8 cellular contexts compared by ENCODE assay signal in the genomic region with DNA sequence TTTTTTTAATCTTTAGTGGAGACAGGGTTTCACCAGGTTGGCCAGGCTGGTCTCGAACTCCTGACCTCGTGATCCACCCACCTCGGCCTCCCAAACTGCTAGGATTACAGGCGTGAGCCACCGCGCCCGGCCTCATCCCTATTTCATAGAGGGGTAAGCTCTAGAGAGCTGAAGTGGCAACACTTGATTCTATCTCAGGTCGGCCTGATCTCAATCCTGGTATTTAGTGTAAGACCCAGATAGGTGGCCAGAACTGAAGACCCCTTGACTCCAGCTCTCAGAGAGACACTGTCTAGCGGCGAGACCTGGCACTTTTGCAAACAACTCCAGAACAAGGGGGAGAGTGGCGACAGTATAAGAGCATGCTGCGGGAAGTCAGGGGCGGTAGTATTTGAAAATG. TPM values are rescaled to one million over a fixed set of nuclear protein-coding genes. Genes with fewer than 3 reads are reported as not detected.
DNase-seq lines count a peak whose midpoint lies in the region; ATAC-seq and TF ChIP-seq lines count a peak whose summit lies in the region.
"Not testable (repeated sequence)": the region's sequence is repeated elsewhere in the genome, so short reads cannot be mapped to it uniquely, and the experiment has no call there.

No MANE protein-coding gene starts in this region.

- not testable (repeated sequence) for BruUV-seq in A673 (replicated peaks; lab: Mats Ljungman, UMichigan)

- not testable (repeated sequence) for TF ChIP-seq POLR2A in breast epithelium (IDR thresholded peaks at IDR 0.05)

- POLR2A ChIA-PET in A673 (lab: Charles Lee; ENCODE audit: low non-redundant PET) (interaction anchor here (0.7 kb wide), 1 partner anchor 569 kb away, joined by 3 read pairs; no protein-coding TSS in a partner anchor), activated B cell treated with CpG ODN at 0.5 μM for 24 hours (lab: Charles Lee) (interaction anchor here (0.6 to 2.2 kb wide), 10 partner anchors 8 to 206 kb away, joined by 3 to 13 read pairs (median 4); partner anchors contain the start of genes CRAT, DOLK, DOLPP1 and NUP188)

- H3K27ac Mint-ChIP-seq in activated B cell treated with CpG ODN at 0.5 μM for 24 hours (peak overlapping the region; percentile 82), glutamatergic neuron (ENCODE audit: unreplicated experiment) (peak overlapping the region; percentile 86)

- peak overlapping the region; percentile 86 for H3K27ac ChIP-seq in A673 (ENCODE audit: low read depth, low read length, poor library complexity, severe bottlenecking)
- peak overlapping the region; percentile 79 to 84 for H3K27ac ChIP-seq in breast epithelium

- not testable (repeated sequence) for H3K9me3 ChIP-seq in A673 (ENCODE audit: low read depth, low read length, poor library complexity, severe bottlenecking); breast epithelium; mononuclear cell (ENCODE audit: low read depth, low read length); skeletal muscle satellite cell (replicated peaks; ENCODE audit: low read length)

- H3K9ac ChIP-seq in skeletal muscle satellite cell (ENCODE audit: low read depth, low read length) = peak overlapping the region; percentile 66

- H3K4me1 ChIP-seq in A673 (ENCODE audit: insufficient read depth, low read length, poor library complexity, severe bottlenecking) = peaks cover 12% of the 10 kb centered on the region
- H3K4me1 ChIP-seq in breast epithelium = peaks cover 7 to 13% of the 10 kb centered on the region in 2 donors
- H3K4me1 ChIP-seq in mononuclear cell (ENCODE audit: insufficient read depth, low read length) = peaks cover 24% of the 10 kb centered on the region
- H3K4me1 ChIP-seq in skeletal muscle satellite cell (ENCODE audit: control insufficient read depth, insufficient read depth, low read length) = peaks cover 18% of the 10 kb centered on the region

- not testable (repeated sequence) for H3K27me3 ChIP-seq in A673 (replicated peaks; ENCODE audit: insufficient read depth, low read depth, low read length, poor library complexity); breast epithelium; mononuclear cell (ENCODE audit: insufficient read depth, low read length); skeletal muscle satellite cell (ENCODE audit: control insufficient read depth, insufficient read depth, low read length)

- H3K36me3 ChIP-seq in A673 (ENCODE audit: insufficient read depth, low read length, poor library complexity, severe bottlenecking); breast epithelium; skeletal muscle satellite cell (ENCODE audit: insufficient read depth, low read length): not testable (repeated sequence)

- CTCF ChIA-PET in A673 (lab: Charles Lee) = interaction anchor here (0.5 kb wide), 1 partner anchor 175 kb away, joined by 3 read pairs; no protein-coding TSS in a partner anchor
- CTCF ChIA-PET in activated B cell treated with CpG ODN at 0.5 μM for 24 hours (lab: Charles Lee) = not testable (repeated sequence)

- H3K4me1 Mint-ChIP-seq in activated B cell treated with CpG ODN at 0.5 μM for 24 hours (peaks cover 29% of the 10 kb centered on the region), glutamatergic neuron (ENCODE audit: low read depth, unreplicated experiment) (peaks cover 15% of the 10 kb centered on the region)

- ATAC-seq in GM19452 (IDR thresholded peaks at IDR 0.05; ENCODE audit: unreplicated experiment) = peak; percentile 9
- peak; percentile 2 for ATAC-seq in activated B cell treated with CpG ODN at 0.5 μM for 24 hours (ENCODE audit: low read depth)

- H3K9me3 Mint-ChIP-seq in activated B cell treated with CpG ODN at 0.5 μM for 24 hours; glutamatergic neuron (ENCODE audit: unreplicated experiment): not testable (repeated sequence)

- not testable (repeated sequence) for H3K36me3 Mint-ChIP-seq in activated B cell treated with CpG ODN at 0.5 μM for 24 hours (ENCODE audit: low read depth); glutamatergic neuron (ENCODE audit: unreplicated experiment)

- H3K4me3 Mint-ChIP-seq in activated B cell treated with CpG ODN at 0.5 μM for 24 hours = peak overlapping the region; percentile 96
- H3K4me3 Mint-ChIP-seq in glutamatergic neuron (ENCODE audit: unreplicated experiment) = peak overlapping the region; percentile 97

- not testable (repeated sequence) for H3K27me3 Mint-ChIP-seq in activated B cell treated with CpG ODN at 0.5 μM for 24 hours; glutamatergic neuron (ENCODE audit: unreplicated experiment)

- not testable (repeated sequence) for TF ChIP-seq CTCF in A673 (conservative IDR thresholded peaks at IDR 0.05; ENCODE audit: low read depth, low read length); activated B cell treated with CpG ODN at 0.5 μM for 24 hours (IDR thresholded peaks at IDR 0.05); breast epithelium (IDR thresholded peaks at IDR 0.05); glutamatergic neuron (IDR thresholded peaks at IDR 0.05; ENCODE audit: partially characterized antibody, unreplicated experiment)

- intact Hi-C loops in A673 (cut with micrococcal nuclease; ENCODE audit: unreplicated experiment); activated B cell treated with CpG ODN at 0.5 μM for 24 hours (cut with micrococcal nuclease); breast epithelium (cut with DNase I; ENCODE audit: low total_unique reads): not testable (repeated sequence)

- H3K4me2 ChIP-seq in skeletal muscle satellite cell (ENCODE audit: low read length) = peak overlapping the region; percentile 89

- not testable (repeated sequence) for DNase-seq in A673 (ENCODE audit: low spot score); Jurkat, Clone E6-1 (ENCODE audit: low read depth, low spot score); activated B cell treated with CpG ODN at 0.5 μM for 24 hours; breast epithelium (ENCODE audit: low spot score in 2 of 2); glutamatergic neuron

- H3K4me3 ChIP-seq in A673 (ENCODE audit: low read depth, low read length, poor library complexity, severe bottlenecking) (peak overlapping the region; percentile 97), breast epithelium (peak overlapping the region; percentile 72 to 94 (median 90)), mononuclear cell (ENCODE audit: low read length) (peak overlapping the region; percentile 80), skeletal muscle satellite cell (ENCODE audit: low read length) (peak overlapping the region; percentile 65)
- H3K4me3 ChIP-seq in Jurkat, Clone E6-1 (ENCODE audit: low read length) = peak overlapping the region; percentile 35

RNA-seq across cellular contexts. Expression of gene MIGA2, which starts 0.6 kb away (rescaled TPM):
- 26.7 and 27.7 TPM in 2 replicates for total RNA-seq in A673 (2021)
- polyA plus RNA-seq in Jurkat, Clone E6-1 (2012; ENCODE audit: insufficient read depth, insufficient read length) = 24.8 TPM
- total RNA-seq in activated B cell treated with CpG ODN at 0.5 μM for 24 hours = 42.1 and 50.0 TPM in 2 replicates
- total RNA-seq in breast epithelium = 10 to 100 TPM; 25.3 to 28.8 (median 27.9) TPM
- 40.2 TPM for total RNA-seq in glutamatergic neuron (ENCODE audit: unreplicated experiment)
- 22.7 TPM for total RNA-seq in mononuclear cell
- 15.7 and 16.2 TPM in 2 replicates for total RNA-seq in skeletal muscle satellite cell (2012; rRNA removed)

RNA-seq across cellular contexts. Expression of gene SH3GLB2, which starts 7.7 kb away (rescaled TPM):
- total RNA-seq in A673 (2021) (52.7 and 59.4 TPM in 2 replicates), activated B cell treated with CpG ODN at 0.5 μM for 24 hours (60.4 and 62.9 TPM in 2 replicates), breast epithelium (100 to 1,000 TPM in 2 of 3 donors, 10 to 100 TPM in 1; 59.2 to 227 (median 150) TPM), glutamatergic neuron (ENCODE audit: unreplicated experiment) (143 TPM), mononuclear cell (37.0 TPM)
- 72.3 TPM for polyA plus RNA-seq in Jurkat, Clone E6-1 (2012; ENCODE audit: insufficient read depth, insufficient read length)
- 24.6 and 27.7 TPM in 2 replicates for total RNA-seq in skeletal muscle satellite cell (2012; rRNA removed)

RNA-seq across cellular contexts. Expression of gene DOLPP1, which starts 45.1 kb away (rescaled TPM):
- total RNA-seq in A673 (2021) = 30.2 and 30.4 TPM in 2 replicates
- 21.1 TPM for polyA plus RNA-seq in Jurkat, Clone E6-1 (2012; ENCODE audit: insufficient read depth, insufficient read length)
- total RNA-seq in activated B cell treated with CpG ODN at 0.5 μM for 24 hours = 10.9 and 11.3 TPM in 2 replicates
- 1 to 10 TPM; 5.6 to 9.2 (median 8.6) TPM for total RNA-seq in breast epithelium
- total RNA-seq in glutamatergic neuron (ENCODE audit: unreplicated experiment) = 44.2 TPM
- total RNA-seq in mononuclear cell = 1.9 TPM
- 8.6 and 10.5 TPM in 2 replicates for total RNA-seq in skeletal muscle satellite cell (2012; rRNA removed)

Comparison
In these comparisons a context has a peak if more than half of its experiments do, and no peak if none do; other contexts are left out.
1. H3K4me3 ChIP-seq: peak in every context shown above with its lines; median percentile 97 in A673; 90 in breast epithelium; 80 in mononuclear cell; 65 in skeletal muscle satellite cell; 35 in Jurkat, Clone E6-1.